Comparison of ENCODE assay signal across 8 cellular contexts in genomic region chr9:4986783-4987182, GRCh38. TPM values are rescaled to one million over a fixed set of nuclear protein-coding genes. Genes with fewer than 3 reads are reported as not detected.
A peak's percentile ranks its signal among the peaks of the same experiment; 100 is the strongest.
DNase-seq lines count a peak whose midpoint lies in the region; ATAC-seq and TF ChIP-seq lines count a peak whose summit lies in the region.

No MANE protein-coding gene starts in this region.

- TF ChIP-seq CTCF in Calu3 (IDR thresholded peaks at IDR 0.05; ENCODE audit: unreplicated experiment) (no peak), MM.1S (IDR thresholded peaks at IDR 0.05; ENCODE audit: low read length) (no peak), psoas muscle (IDR thresholded peaks at IDR 0.05) (no peak)

- WGBS in psoas muscle, 3 donors = 76 to 90% (median 77%) methylated on average over 4 of the region's 4 CpGs

- H3K9ac ChIP-seq in MM.1S (ENCODE audit: low read length) (no peak overlapping the region), duodenal mucosa (ENCODE audit: low read depth in 1 of 2, low read length in 2 of 2) (peak overlapping the region in 1 of 2 donors; percentile 88)

- ATAC-seq in psoas muscle (no peak), GM21786 (IDR thresholded peaks at IDR 0.05; ENCODE audit: unreplicated experiment) (no peak)
- no peak for ATAC-seq in activated CD4-positive, CD25-positive, alpha-beta regulatory T cell treated with anti-CD3 and anti-CD28 coated beads, Interleukin-2, amount 50 U/mL, for 24 hours

- no TSS peak for BruUV-seq in Calu3 (replicated peaks; lab: Mats Ljungman, UMichigan)

- H3K4me3 Mint-ChIP-seq in Calu3 (ENCODE audit: low read depth, unreplicated experiment) = peak overlapping the region; percentile 96

- intact Hi-C loops in Calu3 (cut with micrococcal nuclease; ENCODE audit: unreplicated experiment) = loop anchor here (5.0 kb wide), 1 partner anchor 154 kb away; no protein-coding TSS in a partner anchor
- intact Hi-C loops in psoas muscle (cut with DNase I) = loop anchor here (2.0 to 10.0 kb wide), 4 partner anchors 134 to 322 kb away; partner anchors contain the start of genes PLPP6 (in 1 of the 2) and SPATA6L (in 1 of the 2)

- H3K27me3 ChIP-seq in MM.1S (replicated peaks; ENCODE audit: insufficient read depth, low read length) (no peaks in the 10 kb centered on the region), duodenal mucosa (ENCODE audit: control insufficient read depth in 1 of 2, insufficient read depth in 2 of 2, low read length in 2 of 2) (no peaks in the 10 kb centered on the region), psoas muscle (ENCODE audit: insufficient read depth in 3 of 3, low read length in 2 of 3) (no peaks in the 10 kb centered on the region)

- H3K36me3 ChIP-seq in MM.1S (replicated peaks; ENCODE audit: insufficient read depth, low read length) = no peaks in the 10 kb centered on the region
- peaks cover under 1% of the 10 kb centered on the region in 2 donors for H3K36me3 ChIP-seq in duodenal mucosa (ENCODE audit: control insufficient read depth in 1 of 2, insufficient read depth in 2 of 2, low read length in 2 of 2)
- peaks cover 0 to 6% of the 10 kb centered on the region in 2 donors for H3K36me3 ChIP-seq in psoas muscle (ENCODE audit: insufficient read depth in 1 of 2, low read depth in 1 of 2)

- H3K27ac ChIP-seq in MM.1S (ENCODE audit: low read length) (no peak overlapping the region), duodenal mucosa (ENCODE audit: low read depth, low read length) (no peak overlapping the region), psoas muscle (no peak overlapping the region)

- peak overlapping the region; percentile 82 for H3K4me3 ChIP-seq in MM.1S (ENCODE audit: low read length)
- peak overlapping the region; percentile 81 to 83 for H3K4me3 ChIP-seq in duodenal mucosa (ENCODE audit: low read depth in 1 of 2, low read length in 2 of 2)
- H3K4me3 ChIP-seq in psoas muscle = peak overlapping the region; percentile 95

- CTCF ChIA-PET in Calu3 (lab: Charles Lee) = interaction anchor here (0.6 to 0.7 kb wide), 3 partner anchors 226 to 238 kb away, joined by 3 to 7 read pairs (median 4); no protein-coding TSS in a partner anchor

- peaks cover 23% of the 10 kb centered on the region for H3K4me1 Mint-ChIP-seq in Calu3 (ENCODE audit: low read depth, unreplicated experiment)

- peaks cover 24% of the 10 kb centered on the region for H3K36me3 Mint-ChIP-seq in Calu3 (ENCODE audit: insufficient read depth, unreplicated experiment)

- peaks cover 33% of the 10 kb centered on the region for H3K4me1 ChIP-seq in MM.1S (ENCODE audit: low read length)
- H3K4me1 ChIP-seq in duodenal mucosa (ENCODE audit: control insufficient read depth in 1 of 2, insufficient read depth in 2 of 2, low read length in 2 of 2) = peaks cover 36 to 46% of the 10 kb centered on the region in 2 donors
- H3K4me1 ChIP-seq in psoas muscle = peaks cover 46% of the 10 kb centered on the region

- H3K9me3 Mint-ChIP-seq in Calu3 (ENCODE audit: low read depth, unreplicated experiment) = no peaks in the 10 kb centered on the region

- H3K4me2 ChIP-seq in MM.1S (ENCODE audit: low read depth, low read length) = peak overlapping the region; percentile 84

- H3K79me2 ChIP-seq in MM.1S (ENCODE audit: low read length) = peaks cover 36% of the 10 kb centered on the region

- H3K27me3 Mint-ChIP-seq in Calu3 (ENCODE audit: unreplicated experiment) = no peaks in the 10 kb centered on the region

- H3K9me3 ChIP-seq in MM.1S (replicated peaks; ENCODE audit: insufficient read depth, low read length) (no peaks in the 10 kb centered on the region), duodenal mucosa (ENCODE audit: control insufficient read depth in 1 of 2, low read length in 2 of 2) (peaks cover 0 to 1% of the 10 kb centered on the region in 2 donors), psoas muscle (no peaks in the 10 kb centered on the region)

- H4K20me1 ChIP-seq in MM.1S (ENCODE audit: insufficient read depth, low read length) = no peaks in the 10 kb centered on the region

- peaks cover 31% of the 10 kb centered on the region for H3F3A ChIP-seq in MM.1S (ENCODE audit: insufficient read depth, low read length)

- DNase-seq in Calu3 = no peak
- DNase-seq in MM.1S = no peak
- no peak for DNase-seq in psoas muscle
- DNase-seq in foreskin melanocyte = no peak
- DNase-seq in central memory CD4-positive, alpha-beta T cell = no peak

- no peak overlapping the region for H3K27ac Mint-ChIP-seq in Calu3 (ENCODE audit: unreplicated experiment)

- H3K9me2 ChIP-seq in MM.1S (replicated peaks; ENCODE audit: insufficient read depth, low read length) = no peaks in the 10 kb centered on the region

- no peak overlapping the region for H2AFZ ChIP-seq in MM.1S (ENCODE audit: low read length)

RNA-seq across cellular contexts. Expression of gene JAK2, which starts 1.7 kb away (rescaled TPM):
- total RNA-seq in Calu3 (2022) (6.3 and 9.2 TPM in 2 replicates), psoas muscle (10 to 100 TPM in 3 of 4 donors, 1 to 10 TPM in 1; 9.0 to 32.3 (median 16.8) TPM)
- 1 to 10 TPM; 2.2 to 4.6 (median 3.2) TPM for polyA plus RNA-seq in psoas muscle
